ENCODE assay signal across 12 cellular contexts in the genomic region with DNA sequence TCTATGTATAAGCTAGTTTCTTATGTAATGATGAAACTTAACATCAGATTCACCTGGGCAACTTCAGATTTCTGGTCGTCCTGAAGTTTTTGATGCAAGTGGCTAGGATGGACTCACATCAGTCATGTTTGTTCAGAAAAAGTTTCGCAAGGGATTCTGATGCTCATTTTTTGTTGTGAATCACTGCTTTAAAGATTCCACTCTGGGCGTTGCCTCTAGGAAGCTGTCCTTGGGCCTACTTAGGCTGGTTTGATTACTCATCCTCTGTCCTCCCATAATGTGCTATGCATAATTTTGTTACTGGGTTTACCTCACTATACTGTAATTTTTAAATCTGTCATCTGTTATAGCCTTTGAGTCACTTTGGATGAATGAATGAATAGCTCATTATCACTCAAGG. TPM values are rescaled to one million over a fixed set of nuclear protein-coding genes. Genes with fewer than 3 reads are reported as not detected.
A peak's percentile ranks its signal among the peaks of the same experiment; 100 is the strongest.
DNase-seq lines count a peak whose midpoint lies in the region; ATAC-seq, FAIRE-seq and TF ChIP-seq lines count a peak whose summit lies in the region.
"Had no signal": no experiment of that assay in that cellular context is flagged by ENCODE, and none has a peak within 500 bp of the region (broad histone marks: within the 10 kb centered on the region; RNA-seq: fewer than 3 reads in every experiment).

No MANE protein-coding gene starts in this region.

- CTCF ChIA-PET in AG04449 (lab: Yijun Ruan, JAX) = interaction anchor here (0.9 to 1.2 kb wide), 2 partner anchors 11 to 40 kb away, joined by 3 to 4 read pairs; no protein-coding TSS in a partner anchor
- CTCF ChIA-PET in HepG2 (lab: Yijun Ruan, JAX; ENCODE audit: low intra/inter-chr PET ratio, low total read pairs) = no interaction called here

- no peak for FAIRE-seq in HepG2 (lab: Jason Lieb, UNC)

- POLR2A ChIA-PET in AG04449 (lab: Yijun Ruan, JAX) (interaction anchor here (0.5 to 1.5 kb wide), 5 partner anchors 10 to 108 kb away, joined by 3 to 7 read pairs (median 3); a partner anchor contains a TSS), HepG2 (lab: Yijun Ruan, JAX) (no interaction called here)

- H3K79me2 ChIP-seq in HepG2 (ENCODE audit: insufficient read depth, low read length) = no peaks in the 10 kb centered on the region

- no peaks in the 10 kb centered on the region; the same call in 1 of the 2 replicates for H3K9me3 Mint-ChIP-seq in HFFc6

- peaks cover 14% of the 10 kb centered on the region for H3K36me3 Mint-ChIP-seq in HFFc6 (ENCODE audit: low read depth)

- H3K9me3 ChIP-seq in HepG2 (ENCODE audit: low read length) = no peaks in the 10 kb centered on the region

- TF ChIP-seq CTCF in AG04449 (IDR thresholded peaks at IDR 0.05; ENCODE audit: insufficient read depth, low read length, missing control alignments) (no peak), HFFc6 (IDR thresholded peaks at IDR 0.05) (no peak), HepG2 (CRISPR knock-in tag; IDR thresholded peaks at IDR 0.05) (no peak)

- TF ChIP-seq POLR2A in HepG2 (IDR thresholded peaks at IDR 0.05; ENCODE audit: insufficient read depth in 1 of 2, low read depth in 2 of 2, low read length in 2 of 2) = no peak

- H3K27me3 Mint-ChIP-seq in HFFc6 (ENCODE audit: insufficient read depth) = no peaks in the 10 kb centered on the region; the same call in 1 of the 2 replicates
- H3K27me3 Mint-ChIP-seq: activated naive CD8-positive, alpha-beta T cell treated with anti-CD3 and anti-CD28 coated beads, Interleukin-2, amount 10 ng/mL, durations not matched to agents 7 days and 5 days; IgD-negative memory B cell had no signal

- no peak for ATAC-seq in HepG2
- ATAC-seq in HG02885 (IDR thresholded peaks at IDR 0.05; ENCODE audit: poor library complexity, unreplicated experiment) = no peak
- ATAC-seq in HG02970 (IDR thresholded peaks at IDR 0.05; ENCODE audit: low FRiP score, unreplicated experiment) = no peak
- no peak for ATAC-seq in GM21526 (IDR thresholded peaks at IDR 0.05; ENCODE audit: low FRiP score, unreplicated experiment)

- H3K9ac ChIP-seq in HepG2 (ENCODE audit: insufficient read depth, low read depth, low read length) = no peak overlapping the region

- no peaks in the 10 kb centered on the region for H3K27me3 ChIP-seq in HepG2 (ENCODE audit: control insufficient read depth in 1 of 2, insufficient read depth in 2 of 2, low read length in 2 of 2)

- H2AFZ ChIP-seq in HepG2 (ENCODE audit: low read length) = no peak overlapping the region

- in situ Hi-C loops in HepG2 (cut with HindIII; ENCODE audit: extremely low pct_ligation_motif_present, low pct_unique_long_range_greater_than_20kb) = no loop called here

- no peak for TF ChIP-seq RAD21 in HepG2 (CRISPR knock-in tag; IDR thresholded peaks at IDR 0.05)

- DNase-seq in AG04449 (ENCODE audit: low read depth, low spot score) (peak; percentile 83), HFFc6 (peak; percentile 94), amniotic stem cell (lab: John Stamatoyannopoulos, UW) (peak; percentile 80), HepG2 (ENCODE audit: low spot score) (peak; percentile 24), OCI-M1 (lab: John Stamatoyannopoulos, UW) (no peak)
- DNase-seq: activated naive CD8-positive, alpha-beta T cell treated with anti-CD3 and anti-CD28 coated beads, Interleukin-2, amount 10 ng/mL, durations not matched to agents 7 days and 5 days; NCI-H345; Right ventricle myocardium superior had no signal

- no peaks in the 10 kb centered on the region for H3K4me1 ChIP-seq in HepG2 (ENCODE audit: insufficient read depth, low read length)

- no peak overlapping the region for H3K4me2 ChIP-seq in HepG2 (ENCODE audit: low read depth, low read length)

- H3K4me3 Mint-ChIP-seq in HFFc6 = peak overlapping the region; percentile 65
- H3K4me3 Mint-ChIP-seq: activated naive CD8-positive, alpha-beta T cell treated with anti-CD3 and anti-CD28 coated beads, Interleukin-2, amount 10 ng/mL, durations not matched to agents 7 days and 5 days had no signal

- H3K27ac ChIP-seq in HepG2 (ENCODE audit: extremely low read length, insufficient read depth, low read length) = no peak overlapping the region

- TF ChIP-seq EP300 in HepG2 (IDR thresholded peaks at IDR 0.05; ENCODE audit: low read depth in 2 of 2, low read length in 2 of 2) (no peak), HepG2 (CRISPR knock-in tag; IDR thresholded peaks at IDR 0.05; ENCODE audit: borderline replicate concordance) (no peak)

- intact Hi-C loops in HepG2 (cut with micrococcal nuclease; ENCODE audit: unreplicated experiment) = loop anchor here (5.0 kb wide), 1 partner anchor 66 kb away; no protein-coding TSS in a partner anchor

- no TSS peak for BruUV-seq in HepG2 (replicated peaks; lab: Mats Ljungman, UMichigan)

- no peaks in the 10 kb centered on the region for H3K36me3 ChIP-seq in HepG2 (replicated peaks in 1 of 2; ENCODE audit: control insufficient read depth in 1 of 2, insufficient read depth in 2 of 2, low read length in 2 of 2)

- H3K27ac Mint-ChIP-seq in HFFc6 = peak overlapping the region; percentile 85
- H3K27ac Mint-ChIP-seq: activated naive CD8-positive, alpha-beta T cell treated with anti-CD3 and anti-CD28 coated beads, Interleukin-2, amount 10 ng/mL, durations not matched to agents 7 days and 5 days; IgD-negative memory B cell had no signal

- 62% methylated on average over 3 of the region's 3 CpGs for WGBS in HepG2 (ENCODE audit: low lambda C conversion rate)

- no peaks in the 10 kb centered on the region for H4K20me1 ChIP-seq in HepG2 (ENCODE audit: insufficient read depth, low read length)

- H3K4me3 ChIP-seq in AG04449 (ENCODE audit: low read depth, low read length) = no peak overlapping the region
- no peak overlapping the region for H3K4me3 ChIP-seq in HepG2 (replicated peaks in 1 of 3; ENCODE audit: insufficient read depth in 1 of 3, low read depth in 2 of 3, low read length in 3 of 3)

- peaks cover 68% of the 10 kb centered on the region for H3K4me1 Mint-ChIP-seq in HFFc6 (ENCODE audit: low read depth)

TF ChIP-seq in HepG2, 621 proteins besides CTCF, POLR2A, EP300 and RAD21:
- no peak for TF ChIP-seq THYN1 (CRISPR knock-in tag; IDR thresholded peaks at IDR 0.05; ENCODE audit: borderline replicate concordance, low read depth)
- peak; percentile 58; the same call in 1 of the 2 replicates for TF ChIP-seq CEBPB (IDR thresholded peaks at IDR 0.05; ENCODE audit: borderline replicate concordance, low read depth, low read length)

RNA-seq across cellular contexts. Expression of a gene that starts 30.8 kb away (rescaled TPM):
- total RNA-seq in HFFc6 (2021; fragmentation: NEBNext Ultra II Directional; extraction: Animal tissue kit (Norgen Biotek cat#: 25700)) = 10 to 100 TPM; 16.5 to 32.2 (median 26.6) TPM
- total RNA-seq in HepG2 (2016; rRNA removed; fragmentation: Illumina TruSeq; extraction: Trizol) = 3.8 and 6.7 TPM in 2 replicates
- total RNA-seq in HepG2 (2016; cell fraction: cytosol; rRNA removed; fragmentation: Illumina TruSeq; extraction: Trizol; ENCODE audit: low read depth) = 0.81 and 1.2 TPM in 2 replicates
- total RNA-seq in HepG2 (2016; cell fraction: insoluble cytoplasmic fraction; rRNA removed; fragmentation: Illumina TruSeq; extraction: Trizol) = 4.1 and 5.9 TPM in 2 replicates
- 1.00 and 1.6 TPM in 2 replicates for total RNA-seq in HepG2 (2016; cell fraction: membrane; rRNA removed; fragmentation: Illumina TruSeq; extraction: Trizol)
- 7.4 and 9.5 TPM in 2 replicates for total RNA-seq in HepG2 (2016; cell fraction: nucleus; rRNA removed; fragmentation: Illumina TruSeq; extraction: Trizol)
- 6.2 and 6.3 TPM in 2 replicates for polyA plus RNA-seq in HepG2 (2011; rRNA removed)
- 3.8 and 4.9 TPM in 2 replicates for polyA plus RNA-seq in HepG2 (2011; cell fraction: cytosol; rRNA removed)
- polyA plus RNA-seq in HepG2 (2011; cell fraction: nucleus; rRNA removed) = 8.0 and 10.5 TPM in 2 replicates
- polyA plus RNA-seq in HepG2 (2012) = 6.4 and 7.6 TPM in 2 replicates
- 0.03 and 0.10 TPM in 2 replicates for polyA plus RNA-seq in HepG2 (2016; cell fraction: cytosol; fragmentation: Illumina TruSeq; extraction: Trizol; ENCODE audit: low read depth)
- 4.7 and 5.0 TPM in 2 replicates for polyA plus RNA-seq in HepG2 (2016; cell fraction: insoluble cytoplasmic fraction; fragmentation: Illumina TruSeq; extraction: Trizol; ENCODE audit: low read depth)
- polyA plus RNA-seq in HepG2 (2016; cell fraction: membrane; fragmentation: Illumina TruSeq; extraction: Trizol; ENCODE audit: low read depth) = 0.27 and 0.36 TPM in 2 replicates
- polyA plus RNA-seq in HepG2 (2016; cell fraction: nucleus; fragmentation: Illumina TruSeq; extraction: Trizol; ENCODE audit: insufficient read depth, low read depth) = 3.5 and 3.7 TPM in 2 replicates
- 14.8 and 17.3 TPM in 2 replicates for polyA minus RNA-seq in HepG2 (2011; rRNA and poly(A)+ RNA removed; ENCODE audit: low replicate concordance)
- polyA minus RNA-seq in HepG2 (2011; cell fraction: cytosol; rRNA and poly(A)+ RNA removed) = 5.1 and 5.4 TPM in 2 replicates
- polyA minus RNA-seq in HepG2 (2011; cell fraction: nucleus; rRNA and poly(A)+ RNA removed) = 30.5 and 33.1 TPM in 2 replicates
